Comparison of ENCODE assay signal across 1 cellular context in genomic region chr11:63945482-63946163, GRCh38.
TF ChIP-seq lines count a peak whose summit lies in the region.

No MANE protein-coding gene starts in this region.

TF ChIP-seq in K562, 482 proteins besides CTCF, POLR2A, EP300 and RAD21:
- peak; percentile 65; the same call in 1 of the 2 replicates for TF ChIP-seq ZBTB33 (CRISPR knock-in tag; IDR thresholded peaks at IDR 0.05)
- peak; percentile 16; the same call in 1 of the 2 replicates for TF ChIP-seq STAG1 (CRISPR knock-in tag; IDR thresholded peaks at IDR 0.05; ENCODE audit: borderline replicate concordance)
- TF ChIP-seq RB1 (IDR thresholded peaks at IDR 0.05; ENCODE audit: low read depth): peak; percentile 69; the same call in 1 of the 2 replicates
- 0 out of 2 replicates have a peak, but pooled peaks have one; percentile 14 for TF ChIP-seq PHF21A (IDR thresholded peaks at IDR 0.05; ENCODE audit: borderline replicate concordance, low read depth)
- 0 out of 2 replicates have a peak, but pooled peaks have one; percentile 34 for TF ChIP-seq SP1 (CRISPR knock-in tag; IDR thresholded peaks at IDR 0.05)
- no peak for TF ChIP-seq ZBTB8A (IDR thresholded peaks at IDR 0.05; ENCODE audit: partially characterized antibody)
- TF ChIP-seq CBFB (CRISPR knock-in tag; IDR thresholded peaks at IDR 0.05): 0 out of 2 replicates have a peak, but pooled peaks have one; percentile 19
- peak in 1 of 2 experiments; percentile 69; a peak in 1 of 4 replicates for TF ChIP-seq TEAD1 (CRISPR knock-in tag; IDR thresholded peaks at IDR 0.05)
- peak; percentile 17; the same call in 1 of the 2 replicates for TF ChIP-seq NR2C2 (CRISPR knock-in tag; IDR thresholded peaks at IDR 0.05)
- 0 out of 2 replicates have a peak, but pooled peaks have one; percentile 40 for TF ChIP-seq NR2C2 (tag; IDR thresholded peaks at IDR 0.05)
- TF ChIP-seq HDAC8 (tag; IDR thresholded peaks at IDR 0.05): no peak
- peak; percentile 84 for TF ChIP-seq SMC3 (conservative IDR thresholded peaks at IDR 0.05; ENCODE audit: insufficient read depth, low read depth, low read length)
- TF ChIP-seq AFF4 (CRISPR knock-in tag; IDR thresholded peaks at IDR 0.05): no peak
- TF ChIP-seq GATAD2A (IDR thresholded peaks at IDR 0.05): 0 out of 2 replicates have a peak, but pooled peaks have one; percentile 29
- no peak for TF ChIP-seq HNRNPK (IDR thresholded peaks at IDR 0.05; ENCODE audit: low read depth, low read length, poor library complexity, severe bottlenecking)
- TF ChIP-seq TEAD2 (tag; IDR thresholded peaks at IDR 0.05): no peak
- peak; percentile 15 for TF ChIP-seq PRDM10 (IDR thresholded peaks at IDR 0.05; ENCODE audit: partially characterized antibody)
- TF ChIP-seq NR1H2 (CRISPR knock-in tag; IDR thresholded peaks at IDR 0.05): 0 out of 2 replicates have a peak, but pooled peaks have one; percentile 69
- TF ChIP-seq TFAP4 (CRISPR knock-in tag; IDR thresholded peaks at IDR 0.05; ENCODE audit: borderline replicate concordance): peak; percentile 34; the same call in 1 of the 2 replicates
- TF ChIP-seq DEAF1 (CRISPR knock-in tag; IDR thresholded peaks at IDR 0.05): peak; percentile 42; the same call in 1 of the 2 replicates
- TF ChIP-seq ZNF592 (IDR thresholded peaks at IDR 0.05): 0 out of 2 replicates have a peak, but pooled peaks have one; percentile 0
